In genomic region chr19:19366691-19367396, GRCh38 we compare ENCODE assay signal across 8 cellular contexts. TPM values are rescaled to one million over a fixed set of nuclear protein-coding genes. Genes with fewer than 3 reads are reported as not detected.
DNase-seq lines count a peak whose midpoint lies in the region; ATAC-seq, FAIRE-seq and TF ChIP-seq lines count a peak whose summit lies in the region.

No MANE protein-coding gene starts in this region.

- H2BK5ac ChIP-seq in IMR-90 (ENCODE audit: low read depth, low read length, poor library complexity, severe bottlenecking) = no peak overlapping the region

- dilution Hi-C loops in IMR-90 (cut with HindIII; ENCODE audit: low sequenced_read_pairs, unreplicated experiment) = no loop called here

- H4K20me1 ChIP-seq in IMR-90 (ENCODE audit: insufficient read depth, low read length) (no peaks in the 10 kb centered on the region), PC-9 (ENCODE audit: insufficient read depth) (no peaks in the 10 kb centered on the region)

- ATAC-seq in IMR-90 (ENCODE audit: low read depth) (peak; percentile 91), omental fat pad (ENCODE audit: low FRiP score) (peak; percentile 77), thoracic aorta (ENCODE audit: insufficient number of reproducible peaks, low FRiP score, low read depth) (peak; percentile 27)
- peak; percentile 92 to 94 for ATAC-seq in activated T-cell treated with anti-CD3 and anti-CD28 coated beads, Interleukin-2, amount 50 U/mL, for 4 hours

- no peak overlapping the region for H2BK20ac ChIP-seq in IMR-90 (ENCODE audit: low read depth, low read length)

- CTCF ChIA-PET in IMR-90 (lab: Yijun Ruan, JAX) = interaction anchor here (0.5 to 0.6 kb wide), 3 partner anchors 8 to 80 kb away, joined by 3 to 6 read pairs (median 4); no protein-coding TSS in a partner anchor
- CTCF ChIA-PET in PC-9 (lab: Charles Lee) = interaction anchor here (0.6 to 1.2 kb wide), 6 partner anchors 14 to 238 kb away, joined by 3 to 15 read pairs (median 4); no protein-coding TSS in a partner anchor

- H3K9ac ChIP-seq in IMR-90 (ENCODE audit: low read depth, low read length) = peak overlapping the region; percentile 28; the same call in 1 of the 2 replicates

- no peaks in the 10 kb centered on the region for H3K27me3 Mint-ChIP-seq in activated T-cell treated with anti-CD3 and anti-CD28 coated beads, Interleukin-2, amount 50 U/mL, for 4 hours (ENCODE audit: low read depth)

- TF ChIP-seq CTCF in BE2C (IDR thresholded peaks at IDR 0.05; ENCODE audit: low read depth, low read length) (peak; percentile 96), IMR-90 (conservative IDR thresholded peaks at IDR 0.05; ENCODE audit: low read depth, low read length) (peak; percentile 79), PC-9 (conservative IDR thresholded peaks at IDR 0.05) (peak; percentile 98), omental fat pad (IDR thresholded peaks at IDR 0.05) (peak in 2 of 3 donors; percentile 49 to 92), thoracic aorta (IDR thresholded peaks at IDR 0.05) (peak; percentile 92)

- peaks cover 18% of the 10 kb centered on the region for H3K4me1 Mint-ChIP-seq in activated T-cell treated with anti-CD3 and anti-CD28 coated beads, Interleukin-2, amount 50 U/mL, for 4 hours (ENCODE audit: low read depth)

- H3K4me2 ChIP-seq in IMR-90 (ENCODE audit: low read depth, low read length) = 0 out of 2 replicates have a peak overlapping the region, but pooled peaks have one; percentile 28
- H3K4me2 ChIP-seq in PC-9 = peak overlapping the region; percentile 57

- H3K79me2 ChIP-seq in PC-9 (ENCODE audit: low read depth) = no peaks in the 10 kb centered on the region

- intact Hi-C loops in IMR-90 (cut with micrococcal nuclease) (loop anchor here (1.0 kb wide), 1 partner anchor 123 kb away; no protein-coding TSS in a partner anchor), PC-9 (cut with micrococcal nuclease; ENCODE audit: unreplicated experiment) (loop anchor here (1.0 kb wide), 2 partner anchors 18 to 123 kb away; no protein-coding TSS in a partner anchor)

- FAIRE-seq in GM19239 (lab: Jason Lieb, UNC) = peak; percentile 93

- no TSS peak for BruUV-seq in IMR-90 (replicated peaks; lab: Mats Ljungman, UMichigan)
- BruUV-seq in PC-9 (replicated peaks; lab: Mats Ljungman, UMichigan) = no TSS peak

- H2BK15ac ChIP-seq in IMR-90 (ENCODE audit: low read depth, low read length) = peak overlapping the region; percentile 43; the same call in 1 of the 3 replicates

- H3K4ac ChIP-seq in IMR-90 (ENCODE audit: low read depth, low read length) = peak overlapping the region; percentile 86

- no peak overlapping the region for H3K27ac ChIP-seq in IMR-90 (ENCODE audit: insufficient read depth, low read length)
- H3K27ac ChIP-seq in PC-9 = no peak overlapping the region
- no peak overlapping the region for H3K27ac ChIP-seq in thoracic aorta

- H3K9me3 ChIP-seq in BE2C (no peaks in the 10 kb centered on the region), IMR-90 (ENCODE audit: control insufficient read depth, insufficient read depth, low read length) (no peaks in the 10 kb centered on the region), PC-9 (ENCODE audit: insufficient read depth, low read depth) (no peaks in the 10 kb centered on the region), thoracic aorta (no peaks in the 10 kb centered on the region)

- H4K5ac ChIP-seq in IMR-90 (ENCODE audit: low read depth, low read length) = peak overlapping the region; percentile 100

- H3K9me2 ChIP-seq in PC-9 (ENCODE audit: insufficient read depth) = no peaks in the 10 kb centered on the region

- no peaks in the 10 kb centered on the region for H3K4me1 ChIP-seq in BE2C
- H3K4me1 ChIP-seq in IMR-90 (ENCODE audit: control insufficient read depth, insufficient read depth, low read length) = peaks cover 2% of the 10 kb centered on the region; the same call in 1 of the 2 replicates
- peaks cover 30% of the 10 kb centered on the region for H3K4me1 ChIP-seq in PC-9 (replicated peaks; ENCODE audit: insufficient read depth)
- H3K4me1 ChIP-seq in thoracic aorta (ENCODE audit: control insufficient read depth in 1 of 2, low read depth in 2 of 2) = peaks cover 5 to 11% of the 10 kb centered on the region in 2 donors

- H3K79me1 ChIP-seq in IMR-90 (ENCODE audit: low read depth in 1 of 2, low read length in 2 of 2) = no peaks in the 10 kb centered on the region; a peak in 1 of 4 replicates

- H3K9me1 ChIP-seq in IMR-90 (ENCODE audit: insufficient read depth, low read length) = 0 out of 2 replicates have a peak, but pooled peaks cover 3% of the 10 kb centered on the region

- TF ChIP-seq RAD21 in IMR-90 (IDR thresholded peaks at IDR 0.05; ENCODE audit: low read length) = peak; percentile 75

- H3K23ac ChIP-seq in IMR-90 (ENCODE audit: low read depth, low read length) = no peak overlapping the region

- H2AFZ ChIP-seq in IMR-90 (replicated peaks; ENCODE audit: low read length, poor library complexity) (peak overlapping the region; percentile 93), PC-9 (peak overlapping the region; percentile 74)

- DNase-seq in BE2C (peak; percentile 75), GM19239 (ENCODE audit: insufficient read length, low spot score) (peak; percentile 66), IMR-90 (peak; percentile 64), PC-9 (peak; percentile 85 to 89), fibroblast of peridontal ligament (ENCODE audit: extremely low read depth) (peak; percentile 52), omental fat pad (ENCODE audit: low spot score) (no peak), thoracic aorta (ENCODE audit: low spot score) (no peak)
- peak; percentile 66 for DNase-seq in activated T-cell treated with anti-CD3 and anti-CD28 coated beads, Interleukin-2, amount 50 U/mL, for 4 hours

- H3K4me3 ChIP-seq in BE2C (ENCODE audit: low read depth, low read length) = peak overlapping the region; percentile 3; the same call in 1 of the 2 replicates
- no peak overlapping the region for H3K4me3 ChIP-seq in IMR-90 (ENCODE audit: insufficient read depth, low read depth, low read length)
- no peak overlapping the region; the same call in 1 of the 2 replicates for H3K4me3 ChIP-seq in PC-9
- H3K4me3 ChIP-seq in thoracic aorta = peak overlapping the region; percentile 8

- no peaks in the 10 kb centered on the region for H3K36me3 ChIP-seq in BE2C
- H3K36me3 ChIP-seq in IMR-90 (ENCODE audit: control insufficient read depth, insufficient read depth, low read length) = no peaks in the 10 kb centered on the region
- H3K36me3 ChIP-seq in PC-9 (ENCODE audit: low read depth) = no peaks in the 10 kb centered on the region
- H3K36me3 ChIP-seq in thoracic aorta = no peaks in the 10 kb centered on the region

- H2AK5ac ChIP-seq in IMR-90 (ENCODE audit: low read depth, low read length) = peak overlapping the region; percentile 84

- H3K27me3 ChIP-seq in BE2C (no peaks in the 10 kb centered on the region), IMR-90 (ENCODE audit: control insufficient read depth, insufficient read depth, low read length) (no peaks in the 10 kb centered on the region), PC-9 (ENCODE audit: insufficient read depth, low read depth) (no peaks in the 10 kb centered on the region), thoracic aorta (replicated peaks; ENCODE audit: insufficient read depth) (no peaks in the 10 kb centered on the region)

- H3K56ac ChIP-seq in IMR-90 (ENCODE audit: extremely low read depth, insufficient read depth, low read length) = no peak overlapping the region

- no peak overlapping the region for H3K4me3 Mint-ChIP-seq in activated T-cell treated with anti-CD3 and anti-CD28 coated beads, Interleukin-2, amount 50 U/mL, for 4 hours

- peaks cover 17% of the 10 kb centered on the region; the same call in 1 of the 2 replicates for H3F3A ChIP-seq in PC-9 (ENCODE audit: insufficient read depth, low read depth)

- peak overlapping the region; percentile 36; the same call in 1 of the 2 replicates for H3K18ac ChIP-seq in IMR-90 (ENCODE audit: low read depth, low read length)

- H2AK9ac ChIP-seq in IMR-90 (replicated peaks; ENCODE audit: low read depth, low read length, poor library complexity) = peak overlapping the region; percentile 82

- H3K9me3 Mint-ChIP-seq in activated T-cell treated with anti-CD3 and anti-CD28 coated beads, Interleukin-2, amount 50 U/mL, for 4 hours = no peaks in the 10 kb centered on the region

- peak overlapping the region; percentile 54 to 99 for H4K8ac ChIP-seq in IMR-90 (ENCODE audit: low read depth in 2 of 2, low read length in 2 of 2)

- POLR2A ChIA-PET in IMR-90 (lab: Charles Lee; ENCODE audit: unreplicated experiment) (no interaction called here), PC-9 (lab: Charles Lee; ENCODE audit: unreplicated experiment) (interaction anchor here (0.6 kb wide), 1 partner anchor 11 kb away, joined by 34 read pairs; no protein-coding TSS in a partner anchor)

- 61% methylated on average over 4 of the region's 12 CpGs; no CpG with 5 or more reads in 1 of the 2 experiments for WGBS in IMR-90 (ENCODE audit: extremely low coverage in 2 of 2, insufficient read length in 1 of 2), 2 experiments

- peak overlapping the region; percentile 83; the same call in 1 of the 2 replicates for H3K14ac ChIP-seq in IMR-90 (replicated peaks; ENCODE audit: low read depth, low read length)

- in situ Hi-C loops in IMR-90 (cut with MboI; ENCODE audit: low sequenced_read_pairs) = loop anchor here (5.0 kb wide), 1 partner anchor 125 kb away; no protein-coding TSS in a partner anchor

- TF ChIP-seq POLR2A in IMR-90 (IDR thresholded peaks at IDR 0.05; ENCODE audit: low read depth, low read length) = no peak

- H4K91ac ChIP-seq in IMR-90 (ENCODE audit: insufficient read depth, low read depth, low read length) = peak overlapping the region; percentile 35; the same call in 1 of the 2 replicates

- peak overlapping the region; percentile 61; the same call in 1 of the 2 replicates for H2BK120ac ChIP-seq in IMR-90 (ENCODE audit: low read depth, low read length)

- H3K36me3 Mint-ChIP-seq in activated T-cell treated with anti-CD3 and anti-CD28 coated beads, Interleukin-2, amount 50 U/mL, for 4 hours (ENCODE audit: insufficient read depth) = no peaks in the 10 kb centered on the region

RNA-seq across cellular contexts. Expression of gene GATAD2A, which starts 38.6 kb away (rescaled TPM):
- polyA plus RNA-seq in BE2C (2012; ENCODE audit: insufficient read depth, insufficient read length, low read depth) = 76.3 TPM
- total RNA-seq in IMR-90 (2012; rRNA removed) (23.5 and 32.8 TPM in 2 replicates), PC-9 (2021) (97.8 and 129 TPM in 2 replicates), omental fat pad (10 to 100 TPM; 25.9 to 80.3 (median 35.9) TPM), thoracic aorta (10 to 100 TPM; 55.9 to 79.1 TPM)
- polyA plus RNA-seq in IMR-90 (2012; rRNA removed) = 33.2 and 44.3 TPM in 2 replicates
- polyA plus RNA-seq in IMR-90 (2012; cell fraction: cytosol; rRNA removed) = 36.4 and 38.8 TPM in 2 replicates
- polyA plus RNA-seq in IMR-90 (2012; cell fraction: nucleus; rRNA removed; ENCODE audit: low replicate concordance) = 32.4 and 42.5 TPM in 2 replicates
- total RNA-seq in activated T-cell treated with anti-CD3 and anti-CD28 coated beads, Interleukin-2, amount 50 U/mL, for 4 hours = 100 to 1,000 TPM; 187 to 240 (median 205) TPM

RNA-seq across cellular contexts. Expression of gene MAU2, which starts 46.2 kb away (rescaled TPM):
- 97.4 TPM for polyA plus RNA-seq in BE2C (2012; ENCODE audit: insufficient read depth, insufficient read length, low read depth)
- total RNA-seq in IMR-90 (2012; rRNA removed) = 21.7 and 24.6 TPM in 2 replicates
- 31.1 and 35.5 TPM in 2 replicates for polyA plus RNA-seq in IMR-90 (2012; rRNA removed)
- 16.9 and 22.3 TPM in 2 replicates for polyA plus RNA-seq in IMR-90 (2012; cell fraction: cytosol; rRNA removed)
- 69.1 and 140 TPM in 2 replicates for polyA plus RNA-seq in IMR-90 (2012; cell fraction: nucleus; rRNA removed; ENCODE audit: low replicate concordance)
- total RNA-seq in PC-9 (2021) = 46.1 and 55.2 TPM in 2 replicates
- total RNA-seq in activated T-cell treated with anti-CD3 and anti-CD28 coated beads, Interleukin-2, amount 50 U/mL, for 4 hours = 10 to 100 TPM; 59.2 to 63.6 (median 62.8) TPM
- total RNA-seq in omental fat pad = 10 to 100 TPM; 27.6 to 78.5 (median 44.3) TPM
- total RNA-seq in thoracic aorta = 100 to 1,000 TPM in 1 of 2 donors, 10 to 100 TPM in 1; 93.9 to 119 TPM

RNA-seq across cellular contexts. Expression of gene SUGP1, which starts 46.5 kb away (rescaled TPM):
- polyA plus RNA-seq in BE2C (2012; ENCODE audit: insufficient read depth, insufficient read length, low read depth) = 91.6 TPM
- total RNA-seq in IMR-90 (2012; rRNA removed) (35.8 and 38.3 TPM in 2 replicates), PC-9 (2021) (39.9 and 56.7 TPM in 2 replicates), omental fat pad (10 to 100 TPM; 22.8 to 31.2 (median 24.8) TPM), thoracic aorta (10 to 100 TPM; 25.0 to 43.0 TPM)
- polyA plus RNA-seq in IMR-90 (2012; rRNA removed) = 33.2 and 38.6 TPM in 2 replicates
- 38.4 and 43.2 TPM in 2 replicates for polyA plus RNA-seq in IMR-90 (2012; cell fraction: cytosol; rRNA removed)
- 120 and 147 TPM in 2 replicates for polyA plus RNA-seq in IMR-90 (2012; cell fraction: nucleus; rRNA removed; ENCODE audit: low replicate concordance)
- 10 to 100 TPM; 54.8 to 61.8 (median 61.3) TPM for total RNA-seq in activated T-cell treated with anti-CD3 and anti-CD28 coated beads, Interleukin-2, amount 50 U/mL, for 4 hours

Comparison
In these comparisons a context has a peak if more than half of its experiments do, and no peak if none do; other contexts are left out.
1. DNase-seq: peak in BE2C (single experiment), GM19239 (single experiment), IMR-90 (single experiment), PC-9 (2 of 2), activated T-cell treated with anti-CD3 and anti-CD28 coated beads, Interleukin-2, amount 50 U/mL, for 4 hours (single experiment) and fibroblast of peridontal ligament (single experiment); none in omental fat pad (single experiment) and thoracic aorta (single experiment).
2. H3K4me3 ChIP-seq: peak in BE2C (single experiment) and thoracic aorta (single experiment); none in IMR-90 (single experiment) and PC-9 (single experiment).
3. ATAC-seq: peak in every context shown above with its lines; median percentile 93 in activated T-cell treated with anti-CD3 and anti-CD28 coated beads, Interleukin-2, amount 50 U/mL, for 4 hours; 91 in IMR-90; 77 in omental fat pad; 27 in thoracic aorta.
4. Peak in every context shown above with its lines, with median percentiles within 50 percentile points of each other: CTCF ChIP-seq.